In genomic region chr16:80103463-80103862, GRCh38 we compare ENCODE assay signal across 2 cellular contexts.
TF ChIP-seq lines count a peak whose summit lies in the region.

No MANE protein-coding gene starts in this region.

TF ChIP-seq in GM23338, 12 proteins besides CTCF, POLR2A, EP300 and RAD21:
- TF ChIP-seq STAT1 (IDR thresholded peaks at IDR 0.05; ENCODE audit: unreplicated experiment) (no peak), NANOG (IDR thresholded peaks at IDR 0.05; ENCODE audit: borderline replicate concordance) (no peak), POLR2AphosphoS5 (IDR thresholded peaks at IDR 0.05; ENCODE audit: low read depth) (no peak), ZNF331 (CRISPR knock-in tag; IDR thresholded peaks at IDR 0.05; ENCODE audit: low read depth) (no peak), ETS1 (IDR thresholded peaks at IDR 0.05) (no peak), ZNF462 (CRISPR knock-in tag; IDR thresholded peaks at IDR 0.05) (no peak), EZH2 (IDR thresholded peaks at IDR 0.05; ENCODE audit: low read depth, unreplicated experiment) (no peak), CREB1 (CRISPR knock-in tag; IDR thresholded peaks at IDR 0.05; ENCODE audit: low read depth) (no peak), EZH2phosphoT487 (IDR thresholded peaks at IDR 0.05; ENCODE audit: unreplicated experiment) (no peak), REST (IDR thresholded peaks at IDR 0.05; ENCODE audit: unreplicated experiment) (no peak), ZNF114 (CRISPR knock-in tag; IDR thresholded peaks at IDR 0.05) (no peak), JUNB (IDR thresholded peaks at IDR 0.05; ENCODE audit: unreplicated experiment) (no peak)

TF ChIP-seq in H1, 55 proteins besides CTCF, POLR2A, EP300 and RAD21:
- TF ChIP-seq SUZ12 (IDR thresholded peaks at IDR 0.05; ENCODE audit: low read length) = no peak
- no peak for TF ChIP-seq EZH2 (IDR thresholded peaks at IDR 0.05; ENCODE audit: low read depth, low read length, severe bottlenecking)
- TF ChIP-seq MAFK (IDR thresholded peaks at IDR 0.05; ENCODE audit: low read depth, low read length) = no peak
- no peak for TF ChIP-seq TAF1 (IDR thresholded peaks at IDR 0.05; ENCODE audit: low read depth, low read length)
- TF ChIP-seq ATF2 (IDR thresholded peaks at IDR 0.05; ENCODE audit: low read length) = no peak
- TF ChIP-seq PHF8 (conservative IDR thresholded peaks at IDR 0.05; ENCODE audit: low read depth, low read length) = no peak
- TF ChIP-seq SIX5 (IDR thresholded peaks at IDR 0.05; ENCODE audit: low read depth, low read length) = no peak
- no peak for TF ChIP-seq KDM5A (IDR thresholded peaks at IDR 0.05; ENCODE audit: low read length)
- TF ChIP-seq JUND (IDR thresholded peaks at IDR 0.05; ENCODE audit: low read length) = no peak
- no peak for TF ChIP-seq POU5F1 (IDR thresholded peaks at IDR 0.05; ENCODE audit: low read depth, low read length)
- TF ChIP-seq SRF (IDR thresholded peaks at IDR 0.05; ENCODE audit: low read depth, low read length) = no peak
- TF ChIP-seq CHD2 (IDR thresholded peaks at IDR 0.05; ENCODE audit: low read length) = no peak
